ENCODE assay signal across 12 cellular contexts in genomic region chr7:38615665-38616064, GRCh38. TPM values are rescaled to one million over a fixed set of nuclear protein-coding genes. Genes with fewer than 3 reads are reported as not detected.
DNase-seq lines count a peak whose midpoint lies in the region; ATAC-seq lines count a peak whose summit lies in the region.
"Had no signal": no experiment of that assay in that cellular context is flagged by ENCODE, and none has a peak within 500 bp of the region (broad histone marks: within the 10 kb centered on the region; RNA-seq: fewer than 3 reads in every experiment).

No MANE protein-coding gene starts in this region.

- no peak for ATAC-seq in stimulated activated naive B cell treated with anti-CD40 and anti-IgM and Interleukin-4, amounts not matched to agents 10 μg/mL and 1 μg/mL and 100 μg/mL, for 72 hours (replicated peaks)
- ATAC-seq in HG02678 (IDR thresholded peaks at IDR 0.05; ENCODE audit: unreplicated experiment), result no peak
- ATAC-seq: GM23338 had no signal

- no peaks in the 10 kb centered on the region for H3K36me3 Mint-ChIP-seq in stimulated activated naive B cell treated with anti-CD40 and anti-IgM and Interleukin-4, amounts not matched to agents 10 μg/mL and 1 μg/mL and 100 μg/mL, for 72 hours

- peak; percentile 63 for DNase-seq in NCI-H2171 treated with DMSO at 0.1 percent for 48 hours (lab: John Stamatoyannopoulos, UW)
- DNase-seq in NCI-H2171 (lab: John Stamatoyannopoulos, UW), result no peak
- peak; percentile 77 for DNase-seq in NCI-H82 (lab: John Stamatoyannopoulos, UW)
- peak; percentile 61 for DNase-seq in cerebellum (ENCODE audit: low spot score)
- DNase-seq in stimulated activated naive B cell treated with anti-CD40 and anti-IgM and Interleukin-4, amounts not matched to agents 10 μg/mL and 1 μg/mL and 100 μg/mL, for 72 hours, result no peak
- DNase-seq in GF-D8 (lab: John Stamatoyannopoulos, UW), result no peak
- DNase-seq: 8988T, AML-193, DMS79, H9 had no signal

- peaks cover 8 to 17% of the 10 kb centered on the region in 2 donors for H3K27me3 Mint-ChIP-seq in stimulated activated naive B cell treated with anti-CD40 and anti-IgM and Interleukin-4, amounts not matched to agents 10 μg/mL and 1 μg/mL and 100 μg/mL, for 72 hours

- H3K4me1 Mint-ChIP-seq in stimulated activated naive B cell treated with anti-CD40 and anti-IgM and Interleukin-4, amounts not matched to agents 10 μg/mL and 1 μg/mL and 100 μg/mL, for 72 hours, result no peaks in the 10 kb centered on the region
- H3K4me1 Mint-ChIP-seq: GM23338, H9 had no signal

- no peak overlapping the region for H3K27ac Mint-ChIP-seq in stimulated activated naive B cell treated with anti-CD40 and anti-IgM and Interleukin-4, amounts not matched to agents 10 μg/mL and 1 μg/mL and 100 μg/mL, for 72 hours
- H3K27ac Mint-ChIP-seq: GM23338, H9 had no signal

- H3K4me3 Mint-ChIP-seq in stimulated activated naive B cell treated with anti-CD40 and anti-IgM and Interleukin-4, amounts not matched to agents 10 μg/mL and 1 μg/mL and 100 μg/mL, for 72 hours, result no peak overlapping the region
- H3K4me3 Mint-ChIP-seq: GM23338, H9 had no signal

- H3K9me3 Mint-ChIP-seq in stimulated activated naive B cell treated with anti-CD40 and anti-IgM and Interleukin-4, amounts not matched to agents 10 μg/mL and 1 μg/mL and 100 μg/mL, for 72 hours, result no peaks in the 10 kb centered on the region
- H3K9me3 Mint-ChIP-seq: GM23338, H9 had no signal

RNA-seq across cellular contexts. Expression of gene AMPH, which starts 15.5 kb away (rescaled TPM):
- 42.5 TPM for total RNA-seq in cerebellum

Comparison
In these comparisons a context has a peak if more than half of its experiments do, and no peak if none do; other contexts are left out.
1. DNase-seq: peak in NCI-H2171 treated with DMSO at 0.1 percent for 48 hours (single experiment), NCI-H82 (single experiment) and cerebellum (single experiment); none in NCI-H2171 (single experiment), stimulated activated naive B cell treated with anti-CD40 and anti-IgM and Interleukin-4, amounts not matched to agents 10 μg/mL and 1 μg/mL and 100 μg/mL, for 72 hours (single experiment) and GF-D8 (single experiment).